Comparison of ENCODE assay signal across 8 cellular contexts in genomic region chr6:85679445-85680123, GRCh38. TPM values are rescaled to one million over a fixed set of nuclear protein-coding genes. Genes with fewer than 3 reads are reported as not detected.
DNase-seq lines count a peak whose midpoint lies in the region; ATAC-seq and TF ChIP-seq lines count a peak whose summit lies in the region.

No MANE protein-coding gene starts in this region.

- H3K4me3 Mint-ChIP-seq in stimulated activated naive B cell treated with anti-CD40 and anti-IgM and Interleukin-4, amounts not matched to agents 10 μg/mL and 1 μg/mL and 100 μg/mL, for 72 hours: peak overlapping the region; percentile 92 to 99

- H3K9me2 ChIP-seq in SK-N-SH: no peaks in the 10 kb centered on the region

- H3K27me3 ChIP-seq in SK-N-SH (ENCODE audit: insufficient read depth) (no peaks in the 10 kb centered on the region), gastroesophageal sphincter (no peaks in the 10 kb centered on the region)

- H3K4me2 ChIP-seq in SK-N-SH: peak overlapping the region; percentile 94

- H3K36me3 ChIP-seq in SK-N-SH (replicated peaks in 1 of 2; ENCODE audit: control insufficient read depth in 1 of 2, insufficient read depth in 2 of 2, low read length in 1 of 2) (peaks cover 24 to 31% of the 10 kb centered on the region in 2 experiments), gastroesophageal sphincter (peaks cover 0 to 6% of the 10 kb centered on the region in 2 donors)

- TF ChIP-seq POLR2A in gastroesophageal sphincter (IDR thresholded peaks at IDR 0.05): no peak

- WGBS in SK-N-SH (ENCODE audit: low lambda C conversion rate): 17% methylated on average over 14 of the region's 14 CpGs
- WGBS in gastroesophageal sphincter (ENCODE audit: low coverage in 1 of 2), 2 donors: 18 to 19% methylated on average over 14 of the region's 14 CpGs

- no peaks in the 10 kb centered on the region for H3K9me3 ChIP-seq in SK-N-SH
- H3K9me3 ChIP-seq in gastroesophageal sphincter: no peaks in the 10 kb centered on the region

- no peak for TF ChIP-seq RAD21 in SK-N-SH (IDR thresholded peaks at IDR 0.05; ENCODE audit: low read length)

- H3K27ac ChIP-seq in SK-N-SH (ENCODE audit: low read depth in 2 of 2, low read length in 1 of 2): peak overlapping the region; percentile 88 to 91
- peak overlapping the region in 3 of 4 donors; percentile 89 to 94 (median 92) for H3K27ac ChIP-seq in gastroesophageal sphincter

- CTCF ChIA-PET in SK-N-SH (lab: Yijun Ruan, JAX): interaction anchor here (1.6 to 1.8 kb wide), 2 partner anchors 48 to 142 kb away, joined by 3 to 8 read pairs; no protein-coding TSS in a partner anchor

- TF ChIP-seq EP300 in SK-N-SH (IDR thresholded peaks at IDR 0.05; ENCODE audit: borderline replicate concordance in 1 of 2, low read depth in 1 of 2, low read length in 1 of 2) (no peak), gastroesophageal sphincter (IDR thresholded peaks at IDR 0.05) (no peak)

- peaks cover 28% of the 10 kb centered on the region for H3F3A ChIP-seq in SK-N-SH (replicated peaks; ENCODE audit: insufficient read depth)

- no peak for DNase-seq in SK-N-SH
- peak; percentile 21 for DNase-seq in SW480 (ENCODE audit: low spot score)
- DNase-seq in stimulated activated naive B cell treated with anti-CD40 and anti-IgM and Interleukin-4, amounts not matched to agents 10 μg/mL and 1 μg/mL and 100 μg/mL, for 72 hours: no peak
- no peak for DNase-seq in SHP77 (lab: John Stamatoyannopoulos, UW)
- DNase-seq in NCI-H1105 (lab: John Stamatoyannopoulos, UW): no peak

- no peak for ATAC-seq in SK-N-SH treated with all-trans-retinoic acid at 6 μM for 48 hours
- no peak for ATAC-seq in gastroesophageal sphincter
- no peak for ATAC-seq in stimulated activated naive B cell treated with anti-CD40 and anti-IgM and Interleukin-4, amounts not matched to agents 10 μg/mL and 1 μg/mL and 100 μg/mL, for 72 hours (replicated peaks)
- ATAC-seq in GM21528 (IDR thresholded peaks at IDR 0.05; ENCODE audit: low FRiP score, unreplicated experiment): no peak

- peak overlapping the region; percentile 100 for H3K27ac Mint-ChIP-seq in stimulated activated naive B cell treated with anti-CD40 and anti-IgM and Interleukin-4, amounts not matched to agents 10 μg/mL and 1 μg/mL and 100 μg/mL, for 72 hours

- peaks cover 15 to 28% of the 10 kb centered on the region in 2 donors for H3K4me1 Mint-ChIP-seq in stimulated activated naive B cell treated with anti-CD40 and anti-IgM and Interleukin-4, amounts not matched to agents 10 μg/mL and 1 μg/mL and 100 μg/mL, for 72 hours

- peaks cover 68% of the 10 kb centered on the region for H3K79me2 ChIP-seq in SK-N-SH (ENCODE audit: insufficient read depth)

- H3K9ac ChIP-seq in SK-N-SH: peak overlapping the region; percentile 87

- H2AFZ ChIP-seq in SK-N-SH (ENCODE audit: low read depth): peak overlapping the region; percentile 72

- H3K27me3 Mint-ChIP-seq in stimulated activated naive B cell treated with anti-CD40 and anti-IgM and Interleukin-4, amounts not matched to agents 10 μg/mL and 1 μg/mL and 100 μg/mL, for 72 hours: peaks cover 0 to 4% of the 10 kb centered on the region in 2 donors

- peaks cover 6 to 10% of the 10 kb centered on the region in 2 experiments; a peak in 3 of 4 replicates for H3K4me1 ChIP-seq in SK-N-SH (ENCODE audit: control insufficient read depth in 1 of 2, insufficient read depth in 2 of 2, low read depth in 1 of 2, low read length in 1 of 2)
- peaks cover 0 to 34% (median 5%) of the 10 kb centered on the region in 3 donors for H3K4me1 ChIP-seq in gastroesophageal sphincter

- TF ChIP-seq CTCF in SK-N-SH (IDR thresholded peaks at IDR 0.05): no peak
- no peak for TF ChIP-seq CTCF in gastroesophageal sphincter (IDR thresholded peaks at IDR 0.05)

- H3K36me3 Mint-ChIP-seq in stimulated activated naive B cell treated with anti-CD40 and anti-IgM and Interleukin-4, amounts not matched to agents 10 μg/mL and 1 μg/mL and 100 μg/mL, for 72 hours: peaks cover 32 to 40% of the 10 kb centered on the region in 2 donors

- peaks cover 36% of the 10 kb centered on the region for H4K20me1 ChIP-seq in SK-N-SH (ENCODE audit: insufficient read depth)

- peaks cover 0 to 2% of the 10 kb centered on the region in 2 donors for H3K9me3 Mint-ChIP-seq in stimulated activated naive B cell treated with anti-CD40 and anti-IgM and Interleukin-4, amounts not matched to agents 10 μg/mL and 1 μg/mL and 100 μg/mL, for 72 hours

- H3K4me3 ChIP-seq in SK-N-SH (ENCODE audit: low read depth in 2 of 2, low read length in 1 of 2): peak overlapping the region; percentile 78 to 81
- peak overlapping the region; percentile 40 to 81 for H3K4me3 ChIP-seq in gastroesophageal sphincter

- POLR2A ChIA-PET in SK-N-SH (lab: Yijun Ruan, JAX): interaction anchor here (0.8 to 3.9 kb wide), 14 partner anchors 10 to 1476 kb away, joined by 3 to 149 read pairs (median 7); partner anchors contain the start of genes HTR1E, SNX14, SYNCRIP and ZNF292

TF ChIP-seq in SK-N-SH, 30 proteins besides CTCF, POLR2A, EP300 and RAD21:
- TF ChIP-seq FOSL2 (IDR thresholded peaks at IDR 0.05; ENCODE audit: borderline replicate concordance, low read depth) (no peak), RCOR1 (IDR thresholded peaks at IDR 0.05; ENCODE audit: low read length) (0 out of 2 replicates have a peak, but pooled peaks have one; percentile 7), ZBTB33 (IDR thresholded peaks at IDR 0.05; ENCODE audit: borderline replicate concordance, low read depth) (no peak), FOXJ3 (CRISPR knock-in tag; IDR thresholded peaks at IDR 0.05) (no peak), FOXM1 (IDR thresholded peaks at IDR 0.05; ENCODE audit: low read depth) (no peak)
TF ChIP-seq in SK-N-SH: peak in this region for 1.

TF ChIP-seq in SK-N-SH treated with all-trans-retinoic acid at 6 μM for 48 hours, 23 proteins besides CTCF, POLR2A, EP300 and RAD21 (continues in another document):
- no peak for TF ChIP-seq TOX (CRISPR knock-in tag; IDR thresholded peaks at IDR 0.05; ENCODE audit: borderline replicate concordance)
- no peak for TF ChIP-seq ISL1 (CRISPR knock-in tag; IDR thresholded peaks at IDR 0.05)
- TF ChIP-seq ZNF70 (CRISPR knock-in tag; IDR thresholded peaks at IDR 0.05): no peak
- TF ChIP-seq ZFP3 (CRISPR knock-in tag; IDR thresholded peaks at IDR 0.05): no peak
- no peak for TF ChIP-seq TCF4 (CRISPR knock-in tag; IDR thresholded peaks at IDR 0.05; ENCODE audit: borderline replicate concordance)
- no peak for TF ChIP-seq SNAI2 (CRISPR knock-in tag; IDR thresholded peaks at IDR 0.05)
- TF ChIP-seq PATZ1 (CRISPR knock-in tag; IDR thresholded peaks at IDR 0.05; ENCODE audit: borderline replicate concordance): no peak
- TF ChIP-seq OSR1 (CRISPR knock-in tag; IDR thresholded peaks at IDR 0.05): no peak
- TF ChIP-seq ZNF565 (CRISPR knock-in tag; conservative IDR thresholded peaks at IDR 0.05; ENCODE audit: low read depth): no peak
- no peak; the same call in 1 of the 2 replicates for TF ChIP-seq CSRNP3 (CRISPR knock-in tag; IDR thresholded peaks at IDR 0.05)
- TF ChIP-seq ZC3H10 (CRISPR knock-in tag; IDR thresholded peaks at IDR 0.05): no peak
- TF ChIP-seq BACH2 (CRISPR knock-in tag; IDR thresholded peaks at IDR 0.05; ENCODE audit: borderline replicate concordance): no peak
- no peak for TF ChIP-seq PPARA (CRISPR knock-in tag; IDR thresholded peaks at IDR 0.05; ENCODE audit: borderline replicate concordance)
- no peak for TF ChIP-seq ZFP30 (CRISPR knock-in tag; IDR thresholded peaks at IDR 0.05)
- no peak for TF ChIP-seq POU6F1 (CRISPR knock-in tag; IDR thresholded peaks at IDR 0.05; ENCODE audit: borderline replicate concordance, low read depth)

RNA-seq across cellular contexts. Expression of gene SYNCRIP, which starts 36.9 kb away (rescaled TPM):
- 15.9 and 17.8 TPM in 2 replicates for polyA plus RNA-seq in SK-N-SH (2012; rRNA removed)
- polyA plus RNA-seq in SK-N-SH (2012; cell fraction: cytosol; rRNA removed): 30.8 and 46.3 TPM in 2 replicates
- polyA plus RNA-seq in SK-N-SH (2012; cell fraction: nucleus; rRNA removed): 9.6 and 18.8 TPM in 2 replicates
- 100 to 1,000 TPM in 2 of 4 donors, 10 to 100 TPM in 2; 78.4 to 105 (median 97.9) TPM for total RNA-seq in gastroesophageal sphincter
